1 cellular context compared by ENCODE assay signal in the genomic region with DNA sequence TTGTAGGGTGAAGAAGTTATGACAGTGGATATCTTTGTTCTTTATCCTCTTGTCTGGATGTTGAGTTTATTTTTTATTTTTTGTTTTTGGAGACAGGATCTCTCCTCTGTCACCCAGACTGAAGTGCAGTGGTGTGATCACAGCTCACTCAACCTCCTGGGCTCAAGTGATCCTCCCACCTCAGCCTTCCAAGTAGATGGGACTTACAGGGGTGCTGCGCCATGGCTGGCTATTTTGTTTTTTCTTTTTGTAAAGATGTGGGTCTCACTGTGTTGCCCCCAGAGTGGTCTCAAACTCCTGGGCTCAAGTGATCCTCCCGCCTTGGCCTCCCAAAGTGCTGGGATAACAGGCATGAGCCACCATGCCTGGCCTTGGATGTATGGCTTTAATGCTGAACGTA.
TF ChIP-seq lines count a peak whose summit lies in the region.

No MANE protein-coding gene starts in this region.

TF ChIP-seq in HepG2, 621 proteins besides CTCF, POLR2A, EP300 and RAD21:
- TF ChIP-seq ZNF556 (CRISPR knock-in tag; IDR thresholded peaks at IDR 0.05; ENCODE audit: borderline replicate concordance), result 0 out of 2 replicates have a peak, but pooled peaks have one; percentile 2
- TF ChIP-seq, protein P1, sequence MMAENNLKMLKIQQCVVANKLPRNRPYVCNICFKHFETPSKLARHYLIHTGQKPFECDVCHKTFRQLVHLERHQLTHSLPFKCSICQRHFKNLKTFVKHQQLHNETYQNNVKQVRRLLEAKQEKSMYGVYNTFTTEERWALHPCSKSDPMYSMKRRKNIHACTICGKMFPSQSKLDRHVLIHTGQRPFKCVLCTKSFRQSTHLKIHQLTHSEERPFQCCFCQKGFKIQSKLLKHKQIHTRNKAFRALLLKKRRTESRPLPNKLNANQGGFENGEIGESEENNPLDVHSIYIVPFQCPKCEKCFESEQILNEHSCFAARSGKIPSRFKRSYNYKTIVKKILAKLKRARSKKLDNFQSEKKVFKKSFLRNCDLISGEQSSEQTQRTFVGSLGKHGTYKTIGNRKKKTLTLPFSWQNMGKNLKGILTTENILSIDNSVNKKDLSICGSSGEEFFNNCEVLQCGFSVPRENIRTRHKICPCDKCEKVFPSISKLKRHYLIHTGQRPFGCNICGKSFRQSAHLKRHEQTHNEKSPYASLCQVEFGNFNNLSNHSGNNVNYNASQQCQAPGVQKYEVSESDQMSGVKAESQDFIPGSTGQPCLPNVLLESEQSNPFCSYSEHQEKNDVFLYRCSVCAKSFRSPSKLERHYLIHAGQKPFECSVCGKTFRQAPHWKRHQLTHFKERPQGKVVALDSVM (CRISPR knock-in tag; IDR thresholded peaks at IDR 0.05), result peak; percentile 55; the same call in 1 of the 2 replicates
